20 cellular contexts compared by ENCODE assay signal in genomic region chr4:163590609-163591264, GRCh38.
DNase-seq lines count a peak whose midpoint lies in the region; ATAC-seq, FAIRE-seq and TF ChIP-seq lines count a peak whose summit lies in the region.
"Had no signal": no experiment of that assay in that cellular context is flagged by ENCODE, and none has a peak within 500 bp of the region (broad histone marks: within the 10 kb centered on the region; RNA-seq: fewer than 3 reads in every experiment).

No MANE protein-coding gene starts in this region.

- POLR2A ChIA-PET in HepG2 (lab: Yijun Ruan, JAX): no interaction called here

- no peak overlapping the region for H3K4me2 ChIP-seq in HepG2 (ENCODE audit: low read depth, low read length)

- DNase-seq in HepG2 (ENCODE audit: low spot score): no peak
- no peak for DNase-seq in right lobe of liver
- peak; percentile 27 for DNase-seq in HS-27A (ENCODE audit: low read depth)
- no peak for DNase-seq in NCI-H82 (lab: John Stamatoyannopoulos, UW)
- no peak for DNase-seq in DMS 273 (lab: John Stamatoyannopoulos, UW; ENCODE audit: unreplicated experiment)
- DNase-seq in NCI-H748 treated with DMSO at 0.1 percent for 48 hours (lab: John Stamatoyannopoulos, UW): no peak
- no peak for DNase-seq in activated CD4-positive, CD25-positive, alpha-beta regulatory T cell treated with anti-CD3 and anti-CD28 coated beads, Interleukin-2, amount 50 U/mL, for 72 hours
- DNase-seq: activated CD4-positive, alpha-beta T cell treated with anti-CD3 and anti-CD28 coated beads, Interleukin-2, amount 10 ng/mL, durations not matched to agents 7 days and 5 days; activated T-cell treated with anti-CD3 and anti-CD28 coated beads for 4 hours; GDM1; IMR-90; NCI-H1105; NCI-H2171; T-helper 9 cell had no signal

- H2AFZ ChIP-seq in HepG2 (ENCODE audit: low read length): peak overlapping the region; percentile 15

- no peaks in the 10 kb centered on the region for H4K20me1 ChIP-seq in HepG2 (ENCODE audit: insufficient read depth, low read length)

- peak overlapping the region; percentile 83 for H3K27ac Mint-ChIP-seq in dendritic cell treated with granulocyte-macrophage colony-stimulating factor and Interleukin-4, amounts not matched to agents 40 ng/mL and 50 ng/mL, for 4 days
- H3K27ac Mint-ChIP-seq: activated CD4-positive, alpha-beta T cell treated with anti-CD3 and anti-CD28 coated beads, Interleukin-2, amount 10 ng/mL, durations not matched to agents 7 days and 5 days; activated naive CD4-positive, alpha-beta T cell treated with anti-CD3 and anti-CD28 coated beads, Interleukin-2, amount 50 U/mL, for 24 hours; stimulated activated effector memory CD8-positive, alpha-beta T cell treated with anti-CD3 and anti-CD28 coated beads, Interleukin-12 subunit alpha, Interleukin-12 subunit beta, amount 100 ng/mL, for 72 hours; type B pancreatic cell had no signal

- H3K27ac ChIP-seq in HepG2 (ENCODE audit: extremely low read length, insufficient read depth, low read length) (no peak overlapping the region), right lobe of liver (no peak overlapping the region)
- H3K27ac ChIP-seq: cardiac muscle cell had no signal

- TF ChIP-seq POLR2A in HepG2 (IDR thresholded peaks at IDR 0.05; ENCODE audit: insufficient read depth in 1 of 2, low read depth in 2 of 2, low read length in 2 of 2) (no peak), right lobe of liver (IDR thresholded peaks at IDR 0.05) (no peak)

- no peak for TF ChIP-seq EP300 in HepG2 (IDR thresholded peaks at IDR 0.05; ENCODE audit: low read depth in 2 of 2, low read length in 2 of 2)
- no peak for TF ChIP-seq EP300 in HepG2 (CRISPR knock-in tag; IDR thresholded peaks at IDR 0.05; ENCODE audit: borderline replicate concordance)

- H3K9me3 ChIP-seq in HepG2 (ENCODE audit: low read length) (no peaks in the 10 kb centered on the region), right lobe of liver (no peaks in the 10 kb centered on the region)

- in situ Hi-C loops in HepG2 (cut with HindIII; ENCODE audit: extremely low pct_ligation_motif_present, low pct_unique_long_range_greater_than_20kb): no loop called here

- peak overlapping the region; percentile 44 for H3K4me3 Mint-ChIP-seq in dendritic cell treated with granulocyte-macrophage colony-stimulating factor and Interleukin-4, amounts not matched to agents 40 ng/mL and 50 ng/mL, for 4 days
- H3K4me3 Mint-ChIP-seq: activated CD4-positive, alpha-beta T cell treated with anti-CD3 and anti-CD28 coated beads, Interleukin-2, amount 10 ng/mL, durations not matched to agents 7 days and 5 days; activated naive CD4-positive, alpha-beta T cell treated with anti-CD3 and anti-CD28 coated beads, Interleukin-2, amount 50 U/mL, for 24 hours; stimulated activated effector memory CD8-positive, alpha-beta T cell treated with anti-CD3 and anti-CD28 coated beads, Interleukin-12 subunit alpha, Interleukin-12 subunit beta, amount 100 ng/mL, for 72 hours; type B pancreatic cell had no signal

- ATAC-seq in HepG2: no peak
- no peak for ATAC-seq in right lobe of liver
- ATAC-seq: stimulated activated effector memory CD8-positive, alpha-beta T cell treated with anti-CD3 and anti-CD28 coated beads, Interleukin-12 subunit alpha, Interleukin-12 subunit beta, amount 100 ng/mL, for 72 hours had no signal

- no peaks in the 10 kb centered on the region for H3K27me3 Mint-ChIP-seq in dendritic cell treated with granulocyte-macrophage colony-stimulating factor and Interleukin-4, amounts not matched to agents 40 ng/mL and 50 ng/mL, for 4 days
- H3K27me3 Mint-ChIP-seq: activated CD4-positive, alpha-beta T cell treated with anti-CD3 and anti-CD28 coated beads, Interleukin-2, amount 10 ng/mL, durations not matched to agents 7 days and 5 days; type B pancreatic cell had no signal

- 15% methylated on average over 5 of the region's 5 CpGs for WGBS in HepG2 (ENCODE audit: low lambda C conversion rate)
- 31% methylated on average over 5 of the region's 5 CpGs for WGBS in right lobe of liver (ENCODE audit: insufficient coverage, low coverage, low lambda C conversion rate, missing lambda C conversion rate)

- H3K79me2 ChIP-seq in HepG2 (ENCODE audit: insufficient read depth, low read length): no peaks in the 10 kb centered on the region

- no peak for FAIRE-seq in HepG2 (lab: Jason Lieb, UNC)
- FAIRE-seq: keratinocyte had no signal

- peaks cover 66% of the 10 kb centered on the region for H3K36me3 Mint-ChIP-seq in dendritic cell treated with granulocyte-macrophage colony-stimulating factor and Interleukin-4, amounts not matched to agents 40 ng/mL and 50 ng/mL, for 4 days (ENCODE audit: low read depth)
- H3K36me3 Mint-ChIP-seq: stimulated activated effector memory CD8-positive, alpha-beta T cell treated with anti-CD3 and anti-CD28 coated beads, Interleukin-12 subunit alpha, Interleukin-12 subunit beta, amount 100 ng/mL, for 72 hours; type B pancreatic cell had no signal

- H3K9me3 Mint-ChIP-seq in dendritic cell treated with granulocyte-macrophage colony-stimulating factor and Interleukin-4, amounts not matched to agents 40 ng/mL and 50 ng/mL, for 4 days: no peaks in the 10 kb centered on the region
- H3K9me3 Mint-ChIP-seq: activated CD4-positive, alpha-beta T cell treated with anti-CD3 and anti-CD28 coated beads, Interleukin-2, amount 10 ng/mL, durations not matched to agents 7 days and 5 days; activated naive CD4-positive, alpha-beta T cell treated with anti-CD3 and anti-CD28 coated beads, Interleukin-2, amount 50 U/mL, for 24 hours; stimulated activated effector memory CD8-positive, alpha-beta T cell treated with anti-CD3 and anti-CD28 coated beads, Interleukin-12 subunit alpha, Interleukin-12 subunit beta, amount 100 ng/mL, for 72 hours; type B pancreatic cell had no signal

- H3K4me3 ChIP-seq in HepG2 (replicated peaks in 1 of 3; ENCODE audit: insufficient read depth in 1 of 3, low read depth in 2 of 3, low read length in 3 of 3) (no peak overlapping the region), right lobe of liver (no peak overlapping the region)
- H3K4me3 ChIP-seq: cardiac muscle cell had no signal

- CTCF ChIA-PET in HepG2 (lab: Yijun Ruan, JAX; ENCODE audit: low intra/inter-chr PET ratio, low total read pairs): no interaction called here

- H3K9ac ChIP-seq in HepG2 (ENCODE audit: insufficient read depth, low read depth, low read length): no peak overlapping the region

- BruUV-seq in HepG2 (replicated peaks; lab: Mats Ljungman, UMichigan): no TSS peak

- H3K4me1 ChIP-seq in HepG2 (ENCODE audit: insufficient read depth, low read length): no peaks in the 10 kb centered on the region
- H3K4me1 ChIP-seq in right lobe of liver: no peaks in the 10 kb centered on the region

- TF ChIP-seq RAD21 in HepG2 (CRISPR knock-in tag; IDR thresholded peaks at IDR 0.05): no peak

- H3K4me1 Mint-ChIP-seq in dendritic cell treated with granulocyte-macrophage colony-stimulating factor and Interleukin-4, amounts not matched to agents 40 ng/mL and 50 ng/mL, for 4 days (ENCODE audit: low read depth): peaks cover 39% of the 10 kb centered on the region
- H3K4me1 Mint-ChIP-seq: activated CD4-positive, alpha-beta T cell treated with anti-CD3 and anti-CD28 coated beads, Interleukin-2, amount 10 ng/mL, durations not matched to agents 7 days and 5 days; stimulated activated effector memory CD8-positive, alpha-beta T cell treated with anti-CD3 and anti-CD28 coated beads, Interleukin-12 subunit alpha, Interleukin-12 subunit beta, amount 100 ng/mL, for 72 hours had no signal

- TF ChIP-seq CTCF in HepG2 (CRISPR knock-in tag; IDR thresholded peaks at IDR 0.05) (no peak), right lobe of liver (IDR thresholded peaks at IDR 0.05) (no peak)

- H3K27me3 ChIP-seq in HepG2 (ENCODE audit: control insufficient read depth in 1 of 2, insufficient read depth in 2 of 2, low read length in 2 of 2): no peaks in the 10 kb centered on the region
- H3K27me3 ChIP-seq in right lobe of liver: no peaks in the 10 kb centered on the region
- H3K27me3 ChIP-seq: cardiac muscle cell had no signal

- H3K36me3 ChIP-seq in HepG2 (replicated peaks in 1 of 2; ENCODE audit: control insufficient read depth in 1 of 2, insufficient read depth in 2 of 2, low read length in 2 of 2) (no peaks in the 10 kb centered on the region), right lobe of liver (no peaks in the 10 kb centered on the region)
- H3K36me3 ChIP-seq: cardiac muscle cell had no signal

- intact Hi-C loops in HepG2 (cut with micrococcal nuclease; ENCODE audit: unreplicated experiment) (no loop called here), right lobe of liver (cut with DNase I) (no loop called here)
- intact Hi-C loops in dendritic cell treated with granulocyte-macrophage colony-stimulating factor and Interleukin-4, amounts not matched to agents 40 ng/mL and 50 ng/mL, for 4 days (cut with micrococcal nuclease): loop anchor here (5.0 kb wide), 1 partner anchor 33 kb away; no protein-coding TSS in a partner anchor

TF ChIP-seq in HepG2, 621 proteins besides CTCF, POLR2A, EP300 and RAD21:
- no peak for TF ChIP-seq SAP130 (CRISPR knock-in tag; IDR thresholded peaks at IDR 0.05; ENCODE audit: low read depth)
TF ChIP-seq in HepG2: peak in this region for 0.
